22 cellular contexts compared by ENCODE assay signal in genomic region chr5:60576425-60576824, GRCh38.
A peak's percentile ranks its signal among the peaks of the same experiment; 100 is the strongest.
DNase-seq lines count a peak whose midpoint lies in the region; ATAC-seq and TF ChIP-seq lines count a peak whose summit lies in the region.
"Had no signal": no experiment of that assay in that cellular context is flagged by ENCODE, and none has a peak within 500 bp of the region (broad histone marks: within the 10 kb centered on the region; RNA-seq: fewer than 3 reads in every experiment).

No MANE protein-coding gene starts in this region.

- H3K4me1 Mint-ChIP-seq in activated B cell treated with CpG ODN at 0.5 μM for 24 hours, result peaks cover 13% of the 10 kb centered on the region
- no peaks in the 10 kb centered on the region for H3K4me1 Mint-ChIP-seq in nephron progenitor cell
- H3K4me1 Mint-ChIP-seq in CD4-positive, alpha-beta T cell (ENCODE audit: low read depth), result no peaks in the 10 kb centered on the region
- H3K4me1 Mint-ChIP-seq: T-helper 17 cell had no signal

- CTCF ChIA-PET in activated B cell treated with CpG ODN at 0.5 μM for 24 hours (lab: Charles Lee), result no interaction called here
- CTCF ChIA-PET in CD4-positive, alpha-beta T cell (lab: Charles Lee), result no interaction called here

- H3K36me3 Mint-ChIP-seq in activated B cell treated with CpG ODN at 0.5 μM for 24 hours (ENCODE audit: low read depth) (peaks cover 7% of the 10 kb centered on the region), nephron progenitor cell (ENCODE audit: low read depth) (peaks cover 47% of the 10 kb centered on the region)
- no peaks in the 10 kb centered on the region for H3K36me3 Mint-ChIP-seq in CD4-positive, alpha-beta T cell (ENCODE audit: low read depth)

- H3K4me3 Mint-ChIP-seq in activated B cell treated with CpG ODN at 0.5 μM for 24 hours (no peak overlapping the region), nephron progenitor cell (peak overlapping the region; percentile 25)
- no peak overlapping the region for H3K4me3 Mint-ChIP-seq in CD4-positive, alpha-beta T cell
- H3K4me3 Mint-ChIP-seq: T-helper 17 cell had no signal

- no peaks in the 10 kb centered on the region for H3K27me3 ChIP-seq in CD4-positive, alpha-beta T cell (ENCODE audit: control insufficient read depth, insufficient read depth, low read length)

- POLR2A ChIA-PET in activated B cell treated with CpG ODN at 0.5 μM for 24 hours (lab: Charles Lee), result no interaction called here
- POLR2A ChIA-PET in CD4-positive, alpha-beta T cell (lab: Charles Lee), result no interaction called here

- no peaks in the 10 kb centered on the region for H3K9me3 ChIP-seq in CD4-positive, alpha-beta T cell (ENCODE audit: control insufficient read depth, low read length)
- H3K9me3 ChIP-seq: A549, SK-N-SH had no signal

- H3K9me3 Mint-ChIP-seq in activated B cell treated with CpG ODN at 0.5 μM for 24 hours (peaks cover 19% of the 10 kb centered on the region), nephron progenitor cell (peaks cover 48% of the 10 kb centered on the region)
- no peaks in the 10 kb centered on the region for H3K9me3 Mint-ChIP-seq in CD4-positive, alpha-beta T cell

- TF ChIP-seq CTCF in activated B cell treated with CpG ODN at 0.5 μM for 24 hours (IDR thresholded peaks at IDR 0.05), result no peak
- TF ChIP-seq CTCF in nephron progenitor cell (IDR thresholded peaks at IDR 0.05), result no peak
- no peak for TF ChIP-seq CTCF in CD4-positive, alpha-beta T cell (IDR thresholded peaks at IDR 0.05)

- no peak overlapping the region for H3K27ac ChIP-seq in CD4-positive, alpha-beta T cell (ENCODE audit: low read depth, low read length)
- H3K27ac ChIP-seq: A549, C4-2B had no signal

- in situ Hi-C loops in KBM-7 (cut with MboI; ENCODE audit: low pct_unique_long_range_greater_than_20kb, low sequenced_read_pairs), result no loop called here

- peak; percentile 63 for DNase-seq in KBM-7
- DNase-seq in MV-4-11 (lab: John Stamatoyannopoulos, UW), result peak; percentile 48
- no peak for DNase-seq in activated B cell treated with CpG ODN at 0.5 μM for 24 hours
- no peak for DNase-seq in nephron progenitor cell
- no peak for DNase-seq in CD1c-positive myeloid dendritic cell (ENCODE audit: extremely low spot score)
- DNase-seq in CD4-positive, alpha-beta T cell, result no peak
- DNase-seq: AML-193, Calu3, DND-41, HCEC 1CT, KG1, MM.1S, NCI-H1105 treated with DMSO at 0.1 percent for 48 hours, NCI-H146, NCI-H2029, NCI-H446 treated with DMSO at 0.1 percent for 48 hours, NCI-H526 treated with DMSO at 0.1 percent for 48 hours, SK-N-SH, T-helper 17 cell had no signal

- H3K27ac Mint-ChIP-seq in activated B cell treated with CpG ODN at 0.5 μM for 24 hours (peak overlapping the region; percentile 73), nephron progenitor cell (peak overlapping the region; percentile 41)
- H3K27ac Mint-ChIP-seq in CD4-positive, alpha-beta T cell, result no peak overlapping the region
- H3K27ac Mint-ChIP-seq: T-helper 17 cell had no signal

- H3K27me3 Mint-ChIP-seq in activated B cell treated with CpG ODN at 0.5 μM for 24 hours, result no peaks in the 10 kb centered on the region
- no peaks in the 10 kb centered on the region for H3K27me3 Mint-ChIP-seq in nephron progenitor cell (ENCODE audit: low read depth, poor library complexity)
- no peaks in the 10 kb centered on the region for H3K27me3 Mint-ChIP-seq in CD4-positive, alpha-beta T cell
- H3K27me3 Mint-ChIP-seq: T-helper 17 cell had no signal

- ATAC-seq in activated B cell treated with CpG ODN at 0.5 μM for 24 hours (ENCODE audit: low read depth) (no peak), GM21360 (IDR thresholded peaks at IDR 0.05; ENCODE audit: unreplicated experiment) (no peak)
- ATAC-seq in CD4-positive, alpha-beta T cell (ENCODE audit: poor library complexity), result no peak
- ATAC-seq: A549, T-helper 17 cell had no signal

- intact Hi-C loops in activated B cell treated with CpG ODN at 0.5 μM for 24 hours (cut with micrococcal nuclease), result no loop called here
- intact Hi-C loops in CD4-positive, alpha-beta T cell (cut with DNase I, micrococcal nuclease), result no loop called here

Comparison
In these comparisons a context has a peak if more than half of its experiments do, and no peak if none do; other contexts are left out.
1. DNase-seq: peak in KBM-7 (single experiment) and MV-4-11 (single experiment); none in activated B cell treated with CpG ODN at 0.5 μM for 24 hours (single experiment), nephron progenitor cell (single experiment), CD1c-positive myeloid dendritic cell (single experiment) and CD4-positive, alpha-beta T cell (0 of 10).